Comparison of ENCODE assay signal across 15 cellular contexts in genomic region chr12:15893260-15893659, GRCh38.
"Had no signal": no experiment of that assay in that cellular context is flagged by ENCODE, and none has a peak within 500 bp of the region (broad histone marks: within the 10 kb centered on the region; RNA-seq: fewer than 3 reads in every experiment).

No MANE protein-coding gene starts in this region.

- ATAC-seq: left colon had no signal

- H3K9me3 Mint-ChIP-seq: naive B cell, nephron, type B pancreatic cell had no signal

- H3K27ac Mint-ChIP-seq: naive B cell, nephron, type B pancreatic cell had no signal

- FAIRE-seq: urothelium cell line had no signal

- H3K27me3 Mint-ChIP-seq: naive B cell, type B pancreatic cell had no signal

- H3K4me3 Mint-ChIP-seq: naive B cell, nephron, type B pancreatic cell had no signal

- DNase-seq: cortex of kidney; dorsolateral prefrontal cortex; effector CD8-positive, alpha-beta T cell; esophagus squamous epithelium; left colon; mesendoderm; naive B cell; posterior cingulate gyrus; sigmoid colon; stimulated activated CD4-positive, alpha-beta T cell treated with anti-CD3 and anti-CD28 coated beads, Interleukin-12 subunit alpha, Interleukin-12 subunit beta, amount 100 ng/mL, for 4 hours; stimulated activated naive CD4-positive, alpha-beta T cell treated with Interleukin-2 at 50 U/mL for 16 hours; thyroid gland had no signal
